ENCODE assay signal across 29 cellular contexts in genomic region chr12:29306682-29307081, GRCh38.
DNase-seq lines count a peak whose midpoint lies in the region; ATAC-seq and TF ChIP-seq lines count a peak whose summit lies in the region.
"Had no signal": no experiment of that assay in that cellular context is flagged by ENCODE, and none has a peak within 500 bp of the region (broad histone marks: within the 10 kb centered on the region; RNA-seq: fewer than 3 reads in every experiment).

No MANE protein-coding gene starts in this region.

- no peak overlapping the region for H3K4me2 ChIP-seq in neural cell (ENCODE audit: low read length)
- H3K4me2 ChIP-seq: A549; BLaER1; BLaER1 treated with 17β-estradiol and CSF1 and Interleukin-3, amounts not matched to agents 10 nM and 100 nM had no signal

- H3K36me3 ChIP-seq in neural cell (ENCODE audit: insufficient read depth, low read length) (no peaks in the 10 kb centered on the region), brain microvascular endothelial cell (replicated peaks) (no peaks in the 10 kb centered on the region)
- H3K36me3 ChIP-seq: BLaER1 had no signal

- no peak overlapping the region for H2AFZ ChIP-seq in neural cell (ENCODE audit: low read depth, low read length)

- no peak for TF ChIP-seq RAD21 in neural cell (conservative IDR thresholded peaks at IDR 0.05)

- H3K9me2 ChIP-seq in neural cell (ENCODE audit: insufficient read depth, low read length), result no peaks in the 10 kb centered on the region

- no peaks in the 10 kb centered on the region for H3K27me3 ChIP-seq in neural cell (ENCODE audit: insufficient read depth, low read depth, low read length)
- no peaks in the 10 kb centered on the region for H3K27me3 ChIP-seq in brain microvascular endothelial cell (replicated peaks)
- H3K27me3 ChIP-seq: BE2C; BLaER1; BLaER1 treated with 17β-estradiol and CSF1 and Interleukin-3, amounts not matched to agents 10 nM and 100 nM had no signal

- no peaks in the 10 kb centered on the region for H3F3A ChIP-seq in neural cell (ENCODE audit: insufficient read depth, low read length, poor library complexity, severe bottlenecking)

- H3K27ac ChIP-seq in neural cell (ENCODE audit: low read length) (peak overlapping the region; percentile 51), brain microvascular endothelial cell (no peak overlapping the region)
- H3K27ac ChIP-seq: 22Rv1; A549; BLaER1; BLaER1 treated with 17β-estradiol and CSF1 and Interleukin-3, amounts not matched to agents 10 nM and 100 nM; C4-2B had no signal

- peak; percentile 41 for DNase-seq in putamen (ENCODE audit: low spot score)
- no peak for DNase-seq in brain microvascular endothelial cell
- DNase-seq: 8988T; ACHN; AML-193; BE2C; C1 segment of cervical spinal cord; Caco-2; Calu3; CD4-positive, alpha-beta memory T cell; CD4-positive, alpha-beta T cell; CD4-positive, CD25-positive, alpha-beta regulatory T cell; CD8-positive, alpha-beta memory T cell; CD8-positive, alpha-beta T cell; COR-L47; DMS 273 treated with DMSO at 0.1 percent for 48 hours; DMS153; DMS53; DMS79; DMS79 treated with DMSO at 0.1 percent for 48 hours; DND-41; EL had no signal

- H3K4me3 ChIP-seq in neural cell (ENCODE audit: low read length), result no peak overlapping the region
- H3K4me3 ChIP-seq in brain microvascular endothelial cell (ENCODE audit: low read depth, low read length), result no peak overlapping the region
- H3K4me3 ChIP-seq: A549; BLaER1; BLaER1 treated with 17β-estradiol and CSF1 and Interleukin-3, amounts not matched to agents 10 nM and 100 nM had no signal

- no peak for ATAC-seq in GM21367 (IDR thresholded peaks at IDR 0.05; ENCODE audit: unreplicated experiment)
- ATAC-seq: A549; CD8-positive, alpha-beta T cell had no signal

- no peak overlapping the region for H3K9ac ChIP-seq in neural cell (ENCODE audit: low read length)
- H3K9ac ChIP-seq: BLaER1; BLaER1 treated with 17β-estradiol and CSF1 and Interleukin-3, amounts not matched to agents 10 nM and 100 nM had no signal

- in situ Hi-C loops in brain microvascular endothelial cell (cut with HindIII; ENCODE audit: low pct_ligation_motif_present, low sequenced_read_pairs), result no loop called here

- H3K9me3 ChIP-seq in neural cell (ENCODE audit: low read length), result no peaks in the 10 kb centered on the region
- H3K9me3 ChIP-seq: A549; BE2C; BLaER1; BLaER1 treated with 17β-estradiol and CSF1 and Interleukin-3, amounts not matched to agents 10 nM and 100 nM; Caco-2 had no signal

- TF ChIP-seq CTCF in neural cell (IDR thresholded peaks at IDR 0.05; ENCODE audit: poor library complexity, severe bottlenecking) (no peak), brain microvascular endothelial cell (IDR thresholded peaks at IDR 0.05; ENCODE audit: low read depth, low read length, missing control alignments) (no peak)

- peak; percentile 76 for TF ChIP-seq EP300 in neural cell (conservative IDR thresholded peaks at IDR 0.05; ENCODE audit: poor library complexity, severe bottlenecking)

- no peaks in the 10 kb centered on the region for H3K79me2 ChIP-seq in neural cell (replicated peaks; ENCODE audit: insufficient read depth, low read length)

- H4K20me1 ChIP-seq in neural cell (ENCODE audit: insufficient read depth), result no peaks in the 10 kb centered on the region
- H4K20me1 ChIP-seq: BLaER1; BLaER1 treated with 17β-estradiol and CSF1 and Interleukin-3, amounts not matched to agents 10 nM and 100 nM had no signal

TF ChIP-seq in neural cell, 6 proteins besides CTCF, POLR2A, EP300 and RAD21:
- no peak for TF ChIP-seq EZH2 (IDR thresholded peaks at IDR 0.05; ENCODE audit: borderline replicate concordance, insufficient read depth, low read length, poor library complexity, severe bottlenecking)
- peak; percentile 54 for TF ChIP-seq POLR2AphosphoS5 (IDR thresholded peaks at IDR 0.05)
TF ChIP-seq in neural cell: peak in this region for 1.
